ENCODE assay signal across 19 cellular contexts in the genomic region with DNA sequence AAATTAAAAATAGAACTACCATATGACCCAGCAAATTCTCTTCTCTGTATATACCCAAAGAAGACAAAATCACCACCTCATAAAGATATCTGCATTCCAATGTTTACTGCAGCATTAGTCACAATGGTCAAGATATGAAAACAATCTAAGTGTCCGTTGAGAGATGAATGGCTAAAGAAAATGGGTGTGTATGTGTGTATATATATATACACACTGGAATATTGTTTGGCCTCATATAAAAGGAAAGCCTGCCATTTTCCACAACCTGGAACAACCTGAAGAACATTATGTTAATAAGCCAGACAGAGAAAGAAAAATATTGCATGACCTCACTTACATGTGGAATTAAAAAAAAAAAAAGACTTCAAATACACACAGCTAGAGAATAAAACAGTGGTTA. TPM values are rescaled to one million over a fixed set of nuclear protein-coding genes. Genes with fewer than 3 reads are reported as not detected.
DNase-seq lines count a peak whose midpoint lies in the region; ATAC-seq, FAIRE-seq and TF ChIP-seq lines count a peak whose summit lies in the region.
"Had no signal": no experiment of that assay in that cellular context is flagged by ENCODE, and none has a peak within 500 bp of the region (broad histone marks: within the 10 kb centered on the region; RNA-seq: fewer than 3 reads in every experiment).

No MANE protein-coding gene starts in this region.

- no peaks in the 10 kb centered on the region for H3K4me1 Mint-ChIP-seq in CD8-positive, alpha-beta T cell (ENCODE audit: low read depth)
- H3K4me1 Mint-ChIP-seq: activated CD4-positive, alpha-beta T cell treated with anti-CD3 and anti-CD28 coated beads, Interleukin-2, amount 10 ng/mL, durations not matched to agents 7 days and 5 days; CD4-positive, alpha-beta memory T cell; nephron had no signal

- H3K27ac Mint-ChIP-seq in CD8-positive, alpha-beta T cell: no peak overlapping the region
- H3K27ac Mint-ChIP-seq: activated CD4-positive, alpha-beta T cell treated with anti-CD3 and anti-CD28 coated beads, Interleukin-2, amount 10 ng/mL, durations not matched to agents 7 days and 5 days; CD4-positive, alpha-beta memory T cell; nephron had no signal

- H4K20me1 ChIP-seq in PC-9 (ENCODE audit: insufficient read depth): no peaks in the 10 kb centered on the region

- H3K9me3 ChIP-seq in PC-9 (ENCODE audit: insufficient read depth, low read depth): no peaks in the 10 kb centered on the region
- no peaks in the 10 kb centered on the region for H3K9me3 ChIP-seq in CD8-positive, alpha-beta T cell (ENCODE audit: low read length)
- H3K9me3 ChIP-seq: body of pancreas, right atrium auricular region, stomach had no signal

- H3K4me3 ChIP-seq in PC-9: no peak overlapping the region
- H3K4me3 ChIP-seq in CD8-positive, alpha-beta T cell (ENCODE audit: low read depth, low read length): no peak overlapping the region
- H3K4me3 ChIP-seq: body of pancreas, right atrium auricular region, stomach had no signal

- H3K36me3 Mint-ChIP-seq in CD8-positive, alpha-beta T cell: no peaks in the 10 kb centered on the region
- H3K36me3 Mint-ChIP-seq: CD4-positive, alpha-beta memory T cell had no signal

- peak; percentile 82 for FAIRE-seq in colon (lab: Jason Lieb, UNC)
- FAIRE-seq: endometrium had no signal

- peak; percentile 85 for DNase-seq in ELR (ENCODE audit: low read depth)
- DNase-seq in PC-9: peak in 1 of 2 experiments; percentile 61
- peak; percentile 9 for DNase-seq in renal cortical epithelial cell (ENCODE audit: low read depth)
- DNase-seq in HUDEP-2 (lab: John Stamatoyannopoulos, UW; ENCODE audit: unreplicated experiment in 76 of 76): no peak
- DNase-seq in AG08396 (ENCODE audit: low spot score): no peak
- no peak for DNase-seq in stimulated activated CD4-positive, alpha-beta T cell treated with anti-CD3 and anti-CD28 coated beads, Interleukin-4, amount 100 ng/mL, for 1 hour
- DNase-seq in CD8-positive, alpha-beta T cell: no peak
- DNase-seq: activated CD4-positive, alpha-beta T cell treated with anti-CD3 and anti-CD28 coated beads, Interleukin-2, amount 10 ng/mL, durations not matched to agents 7 days and 5 days; body of pancreas; CD4-positive, alpha-beta memory T cell; left ventricle myocardium superior; NCI-H526 treated with DMSO at 0.1 percent for 48 hours; stomach; T-helper 9 cell had no signal

- no peaks in the 10 kb centered on the region for H3K36me3 ChIP-seq in PC-9 (ENCODE audit: low read depth)
- no peaks in the 10 kb centered on the region for H3K36me3 ChIP-seq in CD8-positive, alpha-beta T cell (ENCODE audit: insufficient read depth, low read length)
- H3K36me3 ChIP-seq: right atrium auricular region, stomach had no signal

- H3K27me3 Mint-ChIP-seq in CD8-positive, alpha-beta T cell (ENCODE audit: low read depth): no peaks in the 10 kb centered on the region

- H3K27me3 ChIP-seq in PC-9 (ENCODE audit: insufficient read depth, low read depth): no peaks in the 10 kb centered on the region
- H3K27me3 ChIP-seq in CD8-positive, alpha-beta T cell (ENCODE audit: insufficient read depth, low read length): no peaks in the 10 kb centered on the region
- H3K27me3 ChIP-seq: body of pancreas, right atrium auricular region, stomach had no signal

- H3K4me2 ChIP-seq in PC-9: peak overlapping the region; percentile 4; the same call in 1 of the 2 replicates

- POLR2A ChIA-PET in PC-9 (lab: Charles Lee; ENCODE audit: unreplicated experiment): no interaction called here
- POLR2A ChIA-PET in CD8-positive, alpha-beta T cell (lab: Charles Lee): no interaction called here

- CTCF ChIA-PET in PC-9 (lab: Charles Lee): no interaction called here
- CTCF ChIA-PET in CD8-positive, alpha-beta T cell (lab: Charles Lee): no interaction called here

- TF ChIP-seq CTCF in PC-9 (conservative IDR thresholded peaks at IDR 0.05): no peak
- no peak for TF ChIP-seq CTCF in CD8-positive, alpha-beta T cell (IDR thresholded peaks at IDR 0.05)

- no peak for ATAC-seq in CD8-positive, alpha-beta T cell
- ATAC-seq: body of pancreas, left ventricle myocardium superior had no signal

- H3K79me2 ChIP-seq in PC-9 (ENCODE audit: low read depth): no peaks in the 10 kb centered on the region

- no peak overlapping the region for H3K4me3 Mint-ChIP-seq in CD8-positive, alpha-beta T cell
- H3K4me3 Mint-ChIP-seq: activated CD4-positive, alpha-beta T cell treated with anti-CD3 and anti-CD28 coated beads, Interleukin-2, amount 10 ng/mL, durations not matched to agents 7 days and 5 days; activated T-helper 1 cell treated with anti-CD3 and anti-CD28 coated beads, Interleukin-12 subunit alpha, Interleukin-12 subunit beta, Interleukin-2, Interleukin-4 antibody, amounts not matched to agents 30 ng/mL and 10 ng/mL and 1 ng/mL, durations not matched to agents 14 hours and 24 hours and 36 hours; CD4-positive, alpha-beta memory T cell; nephron had no signal

- BruUV-seq in PC-9 (replicated peaks; lab: Mats Ljungman, UMichigan): no TSS peak

- H3K4me1 ChIP-seq in PC-9 (replicated peaks; ENCODE audit: insufficient read depth): peaks cover 15% of the 10 kb centered on the region
- no peaks in the 10 kb centered on the region for H3K4me1 ChIP-seq in CD8-positive, alpha-beta T cell (ENCODE audit: insufficient read depth, low read length)
- H3K4me1 ChIP-seq: body of pancreas, right atrium auricular region, stomach had no signal

- peaks cover 7% of the 10 kb centered on the region; the same call in 1 of the 2 replicates for H3F3A ChIP-seq in PC-9 (ENCODE audit: insufficient read depth, low read depth)

- H2AFZ ChIP-seq in PC-9: no peak overlapping the region

- peak overlapping the region; percentile 11; the same call in 1 of the 2 replicates for H3K27ac ChIP-seq in PC-9
- H3K27ac ChIP-seq in CD8-positive, alpha-beta T cell (ENCODE audit: low read depth, low read length): no peak overlapping the region
- H3K27ac ChIP-seq: body of pancreas, right atrium auricular region, stomach had no signal

- intact Hi-C loops in PC-9 (cut with micrococcal nuclease; ENCODE audit: unreplicated experiment): no loop called here
- intact Hi-C loops in CD8-positive, alpha-beta T cell (cut with DNase I, micrococcal nuclease): no loop called here

- H3K9me3 Mint-ChIP-seq in CD8-positive, alpha-beta T cell: no peaks in the 10 kb centered on the region
- H3K9me3 Mint-ChIP-seq: activated CD4-positive, alpha-beta T cell treated with anti-CD3 and anti-CD28 coated beads, Interleukin-2, amount 10 ng/mL, durations not matched to agents 7 days and 5 days; CD4-positive, alpha-beta memory T cell had no signal

- H3K9me2 ChIP-seq in PC-9 (ENCODE audit: insufficient read depth): peaks cover 3% of the 10 kb centered on the region; the same call in 1 of the 2 replicates

RNA-seq across cellular contexts. Expression of a gene that starts 29.5 kb away (rescaled TPM):
- total RNA-seq in PC-9 (2021) (35.2 and 40.4 TPM in 2 replicates), renal cortical epithelial cell (10.9 and 33.0 TPM in 2 replicates)
- 10 to 100 TPM; 55.7 to 61.1 TPM for total RNA-seq in CD8-positive, alpha-beta T cell

RNA-seq across cellular contexts. Expression of a gene that starts 45.4 kb away (rescaled TPM):
- total RNA-seq in PC-9 (2021): 47.9 and 48.4 TPM in 2 replicates
- total RNA-seq in renal cortical epithelial cell: 68.7 and 128 TPM in 2 replicates
- total RNA-seq in CD8-positive, alpha-beta T cell: 1 to 10 TPM; 2.6 TPM

Comparison
In these comparisons a context has a peak if more than half of its experiments do, and no peak if none do; other contexts are left out.
1. DNase-seq: peak in ELR (single experiment) and renal cortical epithelial cell (single experiment); none in HUDEP-2 (0 of 76), AG08396 (single experiment), stimulated activated CD4-positive, alpha-beta T cell treated with anti-CD3 and anti-CD28 coated beads, Interleukin-4, amount 100 ng/mL, for 1 hour (single experiment) and CD8-positive, alpha-beta T cell (0 of 7).
2. RNA of a gene that starts 45.4 kb away (total RNA-seq): 68.7 to 128 TPM in renal cortical epithelial cell and 47.9 to 48.4 TPM in PC-9; 2.6 TPM in CD8-positive, alpha-beta T cell; every median in the first group is over 10 times any median in the second.